ENCODE assay signal across 1 cellular context in the genomic region with DNA sequence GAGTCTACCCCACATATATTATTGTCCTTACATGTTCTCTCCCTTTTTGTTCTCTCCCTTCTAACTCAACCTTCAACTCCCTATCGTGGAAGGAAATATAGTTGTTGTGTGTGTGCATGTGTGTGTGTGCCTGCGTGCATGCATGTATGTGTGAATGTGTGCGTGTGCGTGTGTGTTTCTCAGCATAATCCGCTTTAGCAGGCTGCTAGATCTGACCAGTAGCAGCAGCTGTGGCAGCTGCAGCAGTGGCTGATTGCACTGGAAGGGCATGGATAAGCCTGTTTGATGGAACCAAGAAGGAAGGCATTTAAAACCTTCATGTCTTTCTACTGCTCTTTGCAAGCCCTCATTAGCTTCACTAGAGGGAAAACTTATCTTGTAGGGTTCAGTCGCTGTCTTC.
TF ChIP-seq lines count a peak whose summit lies in the region.

No MANE protein-coding gene starts in this region.

TF ChIP-seq in SK-N-SH, 30 proteins besides CTCF, POLR2A, EP300 and RAD21 (continued from another document):
- no peak for TF ChIP-seq REST (IDR thresholded peaks at IDR 0.05; ENCODE audit: low read depth, low read length)
